Comparison of ENCODE assay signal across 22 cellular contexts in genomic region chr5:153340139-153340538, GRCh38.
"Had no signal": no experiment of that assay in that cellular context is flagged by ENCODE, and none has a peak within 500 bp of the region (broad histone marks: within the 10 kb centered on the region; RNA-seq: fewer than 3 reads in every experiment).

No MANE protein-coding gene starts in this region.

- H3K27ac Mint-ChIP-seq: dendritic cell treated with granulocyte-macrophage colony-stimulating factor and Interleukin-4, amounts not matched to agents 40 ng/mL and 50 ng/mL, for 4 days; effector memory CD8-positive, alpha-beta T cell; endodermal cell; memory B cell; naive thymus-derived CD4-positive, alpha-beta T cell; natural killer cell had no signal

- H3K27ac ChIP-seq: colonic mucosa, esophagus muscularis mucosa, gastrocnemius medialis, heart right ventricle, left lung, lower lobe of right lung had no signal

- H3K36me3 ChIP-seq: colonic mucosa, esophagus muscularis mucosa, gastrocnemius medialis, heart right ventricle, left lung, lower lobe of right lung had no signal

- H3K9me3 Mint-ChIP-seq: endodermal cell had no signal

- H3K36me3 Mint-ChIP-seq: memory B cell, natural killer cell had no signal

- H3K27me3 Mint-ChIP-seq: dendritic cell treated with granulocyte-macrophage colony-stimulating factor and Interleukin-4, amounts not matched to agents 40 ng/mL and 50 ng/mL, for 4 days; effector memory CD8-positive, alpha-beta T cell; memory B cell had no signal

- H3K4me1 ChIP-seq: colonic mucosa, esophagus muscularis mucosa, gastrocnemius medialis, heart right ventricle, left lung, lower lobe of right lung had no signal

- H3K4me1 Mint-ChIP-seq: endodermal cell; memory B cell; naive thymus-derived CD4-positive, alpha-beta T cell; natural killer cell had no signal

- H3K4me3 ChIP-seq: colonic mucosa, esophagus muscularis mucosa, gastrocnemius medialis, heart right ventricle, left lung, lower lobe of right lung had no signal

- H3K4me3 Mint-ChIP-seq: dendritic cell treated with granulocyte-macrophage colony-stimulating factor and Interleukin-4, amounts not matched to agents 40 ng/mL and 50 ng/mL, for 4 days; effector memory CD8-positive, alpha-beta T cell; endodermal cell; memory B cell; naive thymus-derived CD4-positive, alpha-beta T cell; natural killer cell had no signal

- DNase-seq: colonic mucosa; cortex of kidney; effector CD8-positive, alpha-beta T cell; effector memory CD8-positive, alpha-beta T cell; endodermal cell; foreskin melanocyte; gastrocnemius medialis; glutamatergic neuron; head of caudate nucleus; heart right ventricle; hippocampal formation; left cardiac atrium; left lung; left ventricle myocardium superior; lower lobe of right lung; mesendoderm; midbrain; naive thymus-derived CD4-positive, alpha-beta T cell; natural killer cell had no signal

- H3K9me3 ChIP-seq: esophagus muscularis mucosa, gastrocnemius medialis, heart right ventricle, left lung, lower lobe of right lung had no signal

- ATAC-seq: effector memory CD8-positive, alpha-beta T cell; gastrocnemius medialis; heart right ventricle; left cardiac atrium; left lung; left ventricle myocardium superior; lower lobe of right lung; naive thymus-derived CD4-positive, alpha-beta T cell; natural killer cell had no signal

- H3K27me3 ChIP-seq: colonic mucosa, esophagus muscularis mucosa, gastrocnemius medialis, heart right ventricle, left lung had no signal
